8 cellular contexts compared by ENCODE assay signal in genomic region chr17:77280304-77280910, GRCh38.
A peak's percentile ranks its signal among the peaks of the same experiment; 100 is the strongest.
DNase-seq lines count a peak whose midpoint lies in the region; ATAC-seq and TF ChIP-seq lines count a peak whose summit lies in the region.

No MANE protein-coding gene starts in this region.

- H3K27ac ChIP-seq in Panc1 (ENCODE audit: low read length), result peak overlapping the region; percentile 97

- DNase-seq in AG04449 (ENCODE audit: low read depth, low spot score) (no peak), Panc1 (ENCODE audit: low read depth, low spot score) (no peak), epithelial cell of esophagus (ENCODE audit: low read depth) (peak; percentile 94), renal cortical epithelial cell (ENCODE audit: low read depth) (peak; percentile 75), globus pallidus (ENCODE audit: low spot score) (no peak), T-helper 9 cell (no peak)

- H3K4me1 ChIP-seq in Panc1 (ENCODE audit: control insufficient read depth, insufficient read depth, low read length), result peaks cover 42% of the 10 kb centered on the region

- H3K27me3 ChIP-seq in Panc1 (ENCODE audit: control insufficient read depth, insufficient read depth, low read length), result no peaks in the 10 kb centered on the region

- CTCF ChIA-PET in AG04449 (lab: Yijun Ruan, JAX) (interaction anchor here (0.7 to 1.0 kb wide), 3 partner anchors 13 to 194 kb away, joined by 3 to 4 read pairs (median 3); no protein-coding TSS in a partner anchor), Panc1 (lab: Charles Lee) (interaction anchor here (0.6 kb wide), 1 partner anchor 34 kb away, joined by 3 read pairs; no protein-coding TSS in a partner anchor)

- peaks cover 10% of the 10 kb centered on the region for H3K36me3 ChIP-seq in Panc1 (ENCODE audit: control insufficient read depth, insufficient read depth, low read length)

- intact Hi-C loops in Panc1 (cut with micrococcal nuclease; ENCODE audit: unreplicated experiment), result loop anchor here (5.0 kb wide), 1 partner anchor 37 kb away; a partner anchor contains a TSS

- in situ Hi-C loops in Panc1 (cut with HindIII; ENCODE audit: low pct_unique_long_range_greater_than_20kb, low sequenced_read_pairs), result no loop called here

- TF ChIP-seq CTCF in AG04449 (IDR thresholded peaks at IDR 0.05; ENCODE audit: insufficient read depth, low read length, missing control alignments), result no peak
- no peak for TF ChIP-seq CTCF in Panc1 (IDR thresholded peaks at IDR 0.05)
- TF ChIP-seq CTCF in epithelial cell of esophagus (IDR thresholded peaks at IDR 0.05; ENCODE audit: insufficient read depth, low read depth, low read length, missing control alignments), result no peak

- H3K9me3 ChIP-seq in Panc1 (ENCODE audit: control insufficient read depth, insufficient read depth, low read depth, low read length), result no peaks in the 10 kb centered on the region

- ATAC-seq in GM19452 (IDR thresholded peaks at IDR 0.05; ENCODE audit: unreplicated experiment) (peak; percentile 7), Panc1 (peak; percentile 34), HG03378 (IDR thresholded peaks at IDR 0.05; ENCODE audit: unreplicated experiment) (no peak)

- BruUV-seq in Panc1 (replicated peaks; lab: Mats Ljungman, UMichigan), result TSS peak; percentile 76

- peak overlapping the region; percentile 52 for H3K4me3 ChIP-seq in AG04449 (ENCODE audit: low read depth, low read length)
- H3K4me3 ChIP-seq in Panc1 (ENCODE audit: low read depth in 2 of 2, low read length in 2 of 2), result peak overlapping the region; percentile 45 to 47
- H3K4me3 ChIP-seq in epithelial cell of esophagus (ENCODE audit: low read length), result peak overlapping the region; percentile 43

- POLR2A ChIA-PET in AG04449 (lab: Yijun Ruan, JAX), result no interaction called here
- POLR2A ChIA-PET in Panc1 (lab: Charles Lee), result interaction anchor here (2.0 kb wide), 1 partner anchor 26 kb away, joined by 7 read pairs; no protein-coding TSS in a partner anchor

Comparison
In these comparisons a context has a peak if more than half of its experiments do, and no peak if none do; other contexts are left out.
1. DNase-seq: peak in epithelial cell of esophagus (single experiment) and renal cortical epithelial cell (single experiment); none in AG04449 (single experiment), Panc1 (single experiment), globus pallidus (single experiment) and T-helper 9 cell (single experiment).
2. Peak in every context shown above with its lines, with median percentiles within 50 percentile points of each other: H3K4me3 ChIP-seq.